ENCODE assay signal across 11 cellular contexts in genomic region chr1:160346471-160346870, GRCh38. TPM values are rescaled to one million over a fixed set of nuclear protein-coding genes. Genes with fewer than 3 reads are reported as not detected.
"Had no signal": no experiment of that assay in that cellular context is flagged by ENCODE, and none has a peak within 500 bp of the region (broad histone marks: within the 10 kb centered on the region; RNA-seq: fewer than 3 reads in every experiment).

No MANE protein-coding gene starts in this region.

RNA-seq across cellular contexts. Expression of gene NHLH1, which starts 20.4 kb away (rescaled TPM):
- total RNA-seq: fibroblast of lung, fibroblast of villous mesenchyme, gastroesophageal sphincter, left ventricle myocardium inferior, mammary epithelial cell, tibial nerve had no signal
- polyA plus RNA-seq: hepatocyte; naive thymus-derived CD4-positive, alpha-beta T cell had no signal

RNA-seq across cellular contexts. Expression of gene VANGL2, which starts 53.9 kb away (rescaled TPM):
- total RNA-seq: activated T-helper 2 cell treated with anti-CD3 and anti-CD28 coated beads, Interferon-gamma antibody, Interleukin-2, Interleukin-4, amounts not matched to agents 10 μg/mL and 5 μg/mL and 100 μg/mL, durations not matched to agents 14 hours and 24 hours and 36 hours; endothelial cell of umbilical vein; fibroblast of lung; fibroblast of villous mesenchyme; T-helper 2 cell treated with Interferon-gamma antibody and Interleukin-4, amounts not matched to agents 100 ng/mL and 5 ng/mL, for 36 hours had no signal
- polyA plus RNA-seq: naive thymus-derived CD4-positive, alpha-beta T cell had no signal
